In genomic region chr7:32179567-32179966, GRCh38 we compare ENCODE assay signal across 30 cellular contexts.
DNase-seq lines count a peak whose midpoint lies in the region; ATAC-seq and TF ChIP-seq lines count a peak whose summit lies in the region.
"Had no signal": no experiment of that assay in that cellular context is flagged by ENCODE, and none has a peak within 500 bp of the region (broad histone marks: within the 10 kb centered on the region; RNA-seq: fewer than 3 reads in every experiment).

No MANE protein-coding gene starts in this region.

- H3K36me3 ChIP-seq in mucosa of descending colon (ENCODE audit: low read depth) = no peaks in the 10 kb centered on the region
- no peaks in the 10 kb centered on the region for H3K36me3 ChIP-seq in CD8-positive, alpha-beta T cell (ENCODE audit: insufficient read depth, low read length)
- H3K36me3 ChIP-seq: BE2C, esophagus muscularis mucosa, left ventricle myocardium inferior, SJSA1, tibial artery had no signal

- ATAC-seq in mucosa of descending colon = no peak
- no peak for ATAC-seq in CD8-positive, alpha-beta T cell
- ATAC-seq: activated T-helper 17 cell treated with anti-CD3 and anti-CD28 coated beads, Interleukin-2, amount 50 U/mL, for 72 hours; natural killer cell; Panc1 had no signal

- H3K27ac Mint-ChIP-seq in CD8-positive, alpha-beta T cell = no peak overlapping the region
- H3K27ac Mint-ChIP-seq: activated CD4-positive, alpha-beta memory T cell treated with anti-CD3 and anti-CD28 coated beads for 36 hours; activated naive CD4-positive, alpha-beta T cell treated with anti-CD3 and anti-CD28 coated beads, Interleukin-2, amount 50 U/mL, for 24 hours; activated T-helper 17 cell treated with anti-CD3 and anti-CD28 coated beads, Interleukin-2, amount 50 U/mL, for 72 hours; mesothelial cell of epicardium; natural killer cell; stimulated activated naive CD8-positive, alpha-beta T cell treated with anti-CD3 and anti-CD28 coated beads, Interleukin-15, Interleukin-2, amounts not matched to agents 100 ng/mL and 50 ng/mL, for 24 hours had no signal

- no peaks in the 10 kb centered on the region for H3K27me3 ChIP-seq in CD8-positive, alpha-beta T cell (ENCODE audit: insufficient read depth, low read length)
- H3K27me3 ChIP-seq: BE2C, esophagus muscularis mucosa, tibial artery had no signal

- CTCF ChIA-PET in CD8-positive, alpha-beta T cell (lab: Charles Lee) = no interaction called here

- H3K4me1 Mint-ChIP-seq in CD8-positive, alpha-beta T cell (ENCODE audit: low read depth) = no peaks in the 10 kb centered on the region
- H3K4me1 Mint-ChIP-seq: activated naive CD4-positive, alpha-beta T cell treated with anti-CD3 and anti-CD28 coated beads, Interleukin-2, amount 50 U/mL, for 24 hours; activated T-helper 17 cell treated with anti-CD3 and anti-CD28 coated beads, Interleukin-2, amount 50 U/mL, for 72 hours; mesothelial cell of epicardium; natural killer cell had no signal

- DNase-seq in AG10803 (ENCODE audit: low read depth) (peak; percentile 22), HCEC 1CT (peak; percentile 20), amniotic epithelial cell (ENCODE audit: low read depth) (peak; percentile 30), kidney glomerular epithelial cell (lab: John Stamatoyannopoulos, UW) (peak; percentile 13), mucosa of descending colon (no peak), GM13976 (ENCODE audit: low spot score) (no peak), G401 (ENCODE audit: low spot score) (no peak)
- DNase-seq in CD8-positive, alpha-beta T cell = no peak
- DNase-seq: activated CD4-positive, alpha-beta memory T cell treated with anti-CD3 and anti-CD28 coated beads for 36 hours; activated CD4-positive, CD25-positive, alpha-beta regulatory T cell treated with anti-CD3 and anti-CD28 coated beads, Interleukin-2, amount 50 U/mL, for 72 hours; activated CD8-positive, alpha-beta memory T cell treated with anti-CD3 and anti-CD28 coated beads, Interleukin-2, amount 50 U/mL, for 4 hours; anterior cingulate cortex; BE2C; DMS153; GF-D8; left ventricle myocardium inferior; natural killer cell; NCI-H1417 treated with DMSO at 0.1 percent for 48 hours; NK-92 treated with Interleukin-12 subunit alpha and Interleukin-12 subunit beta, amount 100 ng/mL, for 24 hours; tibial artery had no signal

- POLR2A ChIA-PET in CD8-positive, alpha-beta T cell (lab: Charles Lee) = no interaction called here

- no peaks in the 10 kb centered on the region for H3K9me3 ChIP-seq in mucosa of descending colon
- H3K9me3 ChIP-seq in CD8-positive, alpha-beta T cell (ENCODE audit: low read length) = no peaks in the 10 kb centered on the region
- H3K9me3 ChIP-seq: BE2C, esophagus muscularis mucosa, left ventricle myocardium inferior, SJSA1, tibial artery had no signal

- no peaks in the 10 kb centered on the region for H3K9me3 Mint-ChIP-seq in CD8-positive, alpha-beta T cell
- H3K9me3 Mint-ChIP-seq: activated naive CD4-positive, alpha-beta T cell treated with anti-CD3 and anti-CD28 coated beads, Interleukin-2, amount 50 U/mL, for 24 hours; mesothelial cell of epicardium; stimulated activated naive CD8-positive, alpha-beta T cell treated with anti-CD3 and anti-CD28 coated beads, Interleukin-15, Interleukin-2, amounts not matched to agents 100 ng/mL and 50 ng/mL, for 24 hours had no signal

- H3K4me3 ChIP-seq in AG10803 (ENCODE audit: low read length) = no peak overlapping the region
- H3K4me3 ChIP-seq in mucosa of descending colon = no peak overlapping the region
- no peak overlapping the region for H3K4me3 ChIP-seq in CD8-positive, alpha-beta T cell (ENCODE audit: low read depth, low read length)
- H3K4me3 ChIP-seq: coronary artery, esophagus muscularis mucosa, left ventricle myocardium inferior, SJSA1, skin epidermis, tibial artery had no signal

- H3K4me3 Mint-ChIP-seq in CD8-positive, alpha-beta T cell = no peak overlapping the region
- H3K4me3 Mint-ChIP-seq: activated CD4-positive, alpha-beta memory T cell treated with anti-CD3 and anti-CD28 coated beads for 36 hours; activated naive CD4-positive, alpha-beta T cell treated with anti-CD3 and anti-CD28 coated beads, Interleukin-2, amount 50 U/mL, for 24 hours; activated T-helper 17 cell treated with anti-CD3 and anti-CD28 coated beads, Interleukin-2, amount 50 U/mL, for 72 hours; mesothelial cell of epicardium; natural killer cell; stimulated activated naive CD8-positive, alpha-beta T cell treated with anti-CD3 and anti-CD28 coated beads, Interleukin-15, Interleukin-2, amounts not matched to agents 100 ng/mL and 50 ng/mL, for 24 hours had no signal

- H3K4me1 ChIP-seq in mucosa of descending colon (ENCODE audit: low read depth) = no peaks in the 10 kb centered on the region
- H3K4me1 ChIP-seq in CD8-positive, alpha-beta T cell (ENCODE audit: insufficient read depth, low read length) = no peaks in the 10 kb centered on the region
- H3K4me1 ChIP-seq: BE2C, esophagus muscularis mucosa, left ventricle myocardium inferior, SJSA1, tibial artery had no signal

- in situ Hi-C loops in GM13976 (cut with MboI; ENCODE audit: low sequenced_read_pairs, unreplicated experiment) (no loop called here), G401 (cut with HindIII; ENCODE audit: low sequenced_read_pairs) (no loop called here)

- no peak for TF ChIP-seq CTCF in AG10803 (conservative IDR thresholded peaks at IDR 0.05; ENCODE audit: low read length)
- TF ChIP-seq CTCF in mucosa of descending colon (IDR thresholded peaks at IDR 0.05) = no peak
- no peak for TF ChIP-seq CTCF in CD8-positive, alpha-beta T cell (IDR thresholded peaks at IDR 0.05)
- no peak for TF ChIP-seq CTCF in GM13976 (IDR thresholded peaks at IDR 0.05; ENCODE audit: borderline replicate concordance, control extremely low read depth, extremely low read depth, insufficient read depth, missing control alignments)

- H3K36me3 Mint-ChIP-seq in CD8-positive, alpha-beta T cell = no peaks in the 10 kb centered on the region
- H3K36me3 Mint-ChIP-seq: activated CD4-positive, alpha-beta memory T cell treated with anti-CD3 and anti-CD28 coated beads for 36 hours; activated naive CD4-positive, alpha-beta T cell treated with anti-CD3 and anti-CD28 coated beads, Interleukin-2, amount 50 U/mL, for 24 hours; mesothelial cell of epicardium; natural killer cell had no signal

- intact Hi-C loops in mucosa of descending colon (cut with DNase I, micrococcal nuclease) = no loop called here
- intact Hi-C loops in CD8-positive, alpha-beta T cell (cut with DNase I, micrococcal nuclease) = no loop called here

- no peaks in the 10 kb centered on the region for H3K27me3 Mint-ChIP-seq in CD8-positive, alpha-beta T cell (ENCODE audit: low read depth)
- H3K27me3 Mint-ChIP-seq: activated CD4-positive, alpha-beta memory T cell treated with anti-CD3 and anti-CD28 coated beads for 36 hours; activated naive CD4-positive, alpha-beta T cell treated with anti-CD3 and anti-CD28 coated beads, Interleukin-2, amount 50 U/mL, for 24 hours; activated T-helper 17 cell treated with anti-CD3 and anti-CD28 coated beads, Interleukin-2, amount 50 U/mL, for 72 hours; stimulated activated naive CD8-positive, alpha-beta T cell treated with anti-CD3 and anti-CD28 coated beads, Interleukin-15, Interleukin-2, amounts not matched to agents 100 ng/mL and 50 ng/mL, for 24 hours had no signal

- H3K27ac ChIP-seq in CD8-positive, alpha-beta T cell (ENCODE audit: low read depth, low read length) = no peak overlapping the region
- H3K27ac ChIP-seq: coronary artery, esophagus muscularis mucosa, KMS-11, left ventricle myocardium inferior, SJSA1, skin epidermis, tibial artery had no signal

Comparison
In these comparisons a context has a peak if more than half of its experiments do, and no peak if none do; other contexts are left out.
1. DNase-seq: peak in AG10803 (single experiment), HCEC 1CT (single experiment), amniotic epithelial cell (single experiment) and kidney glomerular epithelial cell (single experiment); none in mucosa of descending colon (0 of 3), CD8-positive, alpha-beta T cell (0 of 7), GM13976 (single experiment) and G401 (single experiment).